10 cellular contexts compared by ENCODE assay signal in the genomic region with DNA sequence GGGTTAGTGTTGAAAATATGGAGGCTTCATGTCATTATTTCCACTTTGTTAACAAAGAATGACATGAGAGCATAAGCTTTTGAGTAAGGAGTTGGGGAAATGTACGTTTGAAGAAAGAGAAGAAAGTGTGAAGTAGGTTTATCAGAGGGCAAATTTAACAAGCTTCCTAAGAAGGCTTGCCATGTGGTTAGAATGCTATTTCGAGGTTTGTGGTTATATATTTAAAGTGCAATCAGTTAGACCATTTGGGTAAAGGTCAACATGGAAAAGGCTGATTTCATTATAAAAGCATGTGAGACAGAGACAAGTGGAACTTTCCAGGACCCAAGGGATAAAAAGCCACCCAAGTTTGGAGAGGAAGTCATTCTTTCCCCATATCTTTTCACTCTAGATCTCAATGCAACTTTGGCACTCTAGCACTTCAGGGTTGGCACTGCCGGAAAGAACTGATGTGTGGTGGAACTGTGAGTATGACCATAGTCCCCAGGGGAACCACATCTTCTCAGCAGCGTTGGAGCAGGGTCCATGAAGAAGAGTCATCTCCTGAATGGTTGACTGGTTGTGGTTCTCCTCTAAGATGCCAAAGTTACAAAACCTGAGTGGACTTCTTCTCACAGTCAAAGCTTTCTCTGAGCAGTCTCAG.
DNase-seq lines count a peak whose midpoint lies in the region; ATAC-seq lines count a peak whose summit lies in the region.
"Had no signal": no experiment of that assay in that cellular context is flagged by ENCODE, and none has a peak within 500 bp of the region (broad histone marks: within the 10 kb centered on the region; RNA-seq: fewer than 3 reads in every experiment).

No MANE protein-coding gene starts in this region.

- peaks cover 7% of the 10 kb centered on the region for H3K36me3 Mint-ChIP-seq in activated naive CD4-positive, alpha-beta T cell treated with anti-CD3 and anti-CD28 coated beads, Interleukin-2, amount 10 ng/mL, durations not matched to agents 7 days and 5 days
- peaks cover 7% of the 10 kb centered on the region for H3K36me3 Mint-ChIP-seq in activated T-helper 1 cell treated with anti-CD3 and anti-CD28 coated beads, Interleukin-12 subunit alpha, Interleukin-12 subunit beta, Interleukin-2, Interleukin-4 antibody, amounts not matched to agents 30 ng/mL and 10 ng/mL and 1 ng/mL, durations not matched to agents 14 hours and 24 hours and 36 hours (ENCODE audit: low read depth)
- H3K36me3 Mint-ChIP-seq: brain had no signal

- DNase-seq in activated naive CD4-positive, alpha-beta T cell treated with Interleukin-2 at 50 U/mL for 16 hours: peak; percentile 35
- no peak for DNase-seq in activated naive CD4-positive, alpha-beta T cell treated with anti-CD3 and anti-CD28 coated beads, Interleukin-2, amount 10 ng/mL, durations not matched to agents 7 days and 5 days
- peak; percentile 3 for DNase-seq in activated T-helper 1 cell treated with anti-CD3 and anti-CD28 coated beads, Interleukin-12 subunit alpha, Interleukin-12 subunit beta, Interleukin-2, Interleukin-4 antibody, amounts not matched to agents 30 ng/mL and 10 ng/mL and 1 ng/mL, durations not matched to agents 14 hours and 24 hours and 36 hours (ENCODE audit: low spot score)
- peak; percentile 51 for DNase-seq in stimulated activated naive CD8-positive, alpha-beta T cell treated with anti-CD3 and anti-CD28 coated beads, Interleukin-15, Interleukin-2, amounts not matched to agents 100 U/mL and 50 U/mL, for 24 hours
- DNase-seq in GM03348 (ENCODE audit: low spot score): no peak
- DNase-seq in NCI-H2081 treated with DMSO at 0.1 percent for 48 hours (lab: John Stamatoyannopoulos, UW): no peak
- no peak for DNase-seq in pons (ENCODE audit: low spot score)
- DNase-seq: left ventricle myocardium inferior had no signal

- H3K4me1 Mint-ChIP-seq in activated naive CD4-positive, alpha-beta T cell treated with anti-CD3 and anti-CD28 coated beads, Interleukin-2, amount 10 ng/mL, durations not matched to agents 7 days and 5 days: peaks cover 40% of the 10 kb centered on the region
- H3K4me1 Mint-ChIP-seq in activated T-helper 1 cell treated with anti-CD3 and anti-CD28 coated beads, Interleukin-12 subunit alpha, Interleukin-12 subunit beta, Interleukin-2, Interleukin-4 antibody, amounts not matched to agents 30 ng/mL and 10 ng/mL and 1 ng/mL, durations not matched to agents 14 hours and 24 hours and 36 hours (ENCODE audit: low read depth): peaks cover 73% of the 10 kb centered on the region
- H3K4me1 Mint-ChIP-seq: brain had no signal

- CTCF ChIA-PET in activated naive CD4-positive, alpha-beta T cell treated with anti-CD3 and anti-CD28 coated beads, Interleukin-2, amount 10 ng/mL, durations not matched to agents 7 days and 5 days (lab: Charles Lee): interaction anchor here (1.4 kb wide), 1 partner anchor 169 kb away, joined by 3 read pairs; no protein-coding TSS in a partner anchor

- peaks cover 1% of the 10 kb centered on the region for H3K9me3 Mint-ChIP-seq in activated naive CD4-positive, alpha-beta T cell treated with anti-CD3 and anti-CD28 coated beads, Interleukin-2, amount 10 ng/mL, durations not matched to agents 7 days and 5 days
- H3K9me3 Mint-ChIP-seq in activated T-helper 1 cell treated with anti-CD3 and anti-CD28 coated beads, Interleukin-12 subunit alpha, Interleukin-12 subunit beta, Interleukin-2, Interleukin-4 antibody, amounts not matched to agents 30 ng/mL and 10 ng/mL and 1 ng/mL, durations not matched to agents 14 hours and 24 hours and 36 hours: peaks cover 13% of the 10 kb centered on the region

- ATAC-seq in HG03571 (IDR thresholded peaks at IDR 0.05; ENCODE audit: unreplicated experiment): peak; percentile 68
- peak; percentile 85 for ATAC-seq in stimulated activated naive CD8-positive, alpha-beta T cell treated with anti-CD3 and anti-CD28 coated beads, Interleukin-15, Interleukin-2, amounts not matched to agents 100 U/mL and 50 U/mL, for 24 hours

- H3K4me3 Mint-ChIP-seq in activated naive CD4-positive, alpha-beta T cell treated with anti-CD3 and anti-CD28 coated beads, Interleukin-2, amount 10 ng/mL, durations not matched to agents 7 days and 5 days: no peak overlapping the region
- peak overlapping the region; percentile 42 for H3K4me3 Mint-ChIP-seq in activated T-helper 1 cell treated with anti-CD3 and anti-CD28 coated beads, Interleukin-12 subunit alpha, Interleukin-12 subunit beta, Interleukin-2, Interleukin-4 antibody, amounts not matched to agents 30 ng/mL and 10 ng/mL and 1 ng/mL, durations not matched to agents 14 hours and 24 hours and 36 hours
- H3K4me3 Mint-ChIP-seq: brain had no signal

- intact Hi-C loops in activated T-helper 1 cell treated with anti-CD3 and anti-CD28 coated beads, Interleukin-12 subunit alpha, Interleukin-12 subunit beta, Interleukin-2, Interleukin-4 antibody, amounts not matched to agents 30 ng/mL and 10 ng/mL and 1 ng/mL, durations not matched to agents 14 hours and 24 hours and 36 hours (cut with micrococcal nuclease): loop anchor here (1.0 to 10.0 kb wide), 14 partner anchors 22 to 838 kb away; a partner anchor contains a TSS

- no peak overlapping the region for H3K27ac Mint-ChIP-seq in activated naive CD4-positive, alpha-beta T cell treated with anti-CD3 and anti-CD28 coated beads, Interleukin-2, amount 10 ng/mL, durations not matched to agents 7 days and 5 days
- H3K27ac Mint-ChIP-seq in activated T-helper 1 cell treated with anti-CD3 and anti-CD28 coated beads, Interleukin-12 subunit alpha, Interleukin-12 subunit beta, Interleukin-2, Interleukin-4 antibody, amounts not matched to agents 30 ng/mL and 10 ng/mL and 1 ng/mL, durations not matched to agents 14 hours and 24 hours and 36 hours: peak overlapping the region; percentile 76
- H3K27ac Mint-ChIP-seq: brain had no signal

- no peaks in the 10 kb centered on the region for H3K27me3 Mint-ChIP-seq in activated naive CD4-positive, alpha-beta T cell treated with anti-CD3 and anti-CD28 coated beads, Interleukin-2, amount 10 ng/mL, durations not matched to agents 7 days and 5 days
- peaks cover 2% of the 10 kb centered on the region for H3K27me3 Mint-ChIP-seq in activated T-helper 1 cell treated with anti-CD3 and anti-CD28 coated beads, Interleukin-12 subunit alpha, Interleukin-12 subunit beta, Interleukin-2, Interleukin-4 antibody, amounts not matched to agents 30 ng/mL and 10 ng/mL and 1 ng/mL, durations not matched to agents 14 hours and 24 hours and 36 hours (ENCODE audit: insufficient read depth)

Comparison
In these comparisons a context has a peak if more than half of its experiments do, and no peak if none do; other contexts are left out.
1. DNase-seq: peak in activated naive CD4-positive, alpha-beta T cell treated with Interleukin-2 at 50 U/mL for 16 hours (single experiment), activated T-helper 1 cell treated with anti-CD3 and anti-CD28 coated beads, Interleukin-12 subunit alpha, Interleukin-12 subunit beta, Interleukin-2, Interleukin-4 antibody, amounts not matched to agents 30 ng/mL and 10 ng/mL and 1 ng/mL, durations not matched to agents 14 hours and 24 hours and 36 hours (single experiment) and stimulated activated naive CD8-positive, alpha-beta T cell treated with anti-CD3 and anti-CD28 coated beads, Interleukin-15, Interleukin-2, amounts not matched to agents 100 U/mL and 50 U/mL, for 24 hours (single experiment); none in activated naive CD4-positive, alpha-beta T cell treated with anti-CD3 and anti-CD28 coated beads, Interleukin-2, amount 10 ng/mL, durations not matched to agents 7 days and 5 days (single experiment), GM03348 (single experiment), NCI-H2081 treated with DMSO at 0.1 percent for 48 hours (single experiment) and pons (single experiment).